18 cellular contexts compared by ENCODE assay signal in the genomic region with DNA sequence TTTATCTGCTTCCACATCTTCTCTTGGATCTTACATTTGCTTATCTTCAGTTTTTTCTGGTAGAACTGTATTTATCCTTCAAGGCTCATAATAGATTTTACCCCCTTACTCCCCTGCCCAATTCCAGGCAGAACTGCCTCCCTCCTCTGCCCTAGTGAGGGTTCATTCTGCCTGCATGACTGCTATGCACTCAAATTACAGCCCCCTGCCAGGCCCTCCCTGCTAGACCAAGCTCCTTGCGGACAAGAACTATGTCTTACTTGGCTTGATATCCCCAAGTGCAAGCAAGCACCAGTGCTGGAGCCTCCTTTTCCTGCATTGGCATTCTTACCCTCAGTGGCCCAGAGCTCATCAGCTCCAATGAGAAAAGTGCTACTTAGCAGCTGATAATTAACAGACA. TPM values are rescaled to one million over a fixed set of nuclear protein-coding genes. Genes with fewer than 3 reads are reported as not detected.
DNase-seq lines count a peak whose midpoint lies in the region; ATAC-seq lines count a peak whose summit lies in the region.
"Had no signal": no experiment of that assay in that cellular context is flagged by ENCODE, and none has a peak within 500 bp of the region (broad histone marks: within the 10 kb centered on the region; RNA-seq: fewer than 3 reads in every experiment).

No MANE protein-coding gene starts in this region.

- peaks cover 86% of the 10 kb centered on the region for H3K4me1 Mint-ChIP-seq in activated T-cell treated with anti-CD3 and anti-CD28 coated beads, Interleukin-2, amount 50 U/mL, for 72 hours (ENCODE audit: low read depth)
- H3K4me1 Mint-ChIP-seq in stimulated activated memory B cell treated with anti-CD40 and anti-IgM and Interleukin-4, amounts not matched to agents 10 μg/mL and 1 μg/mL and 100 μg/mL, for 72 hours, result peaks cover 83% of the 10 kb centered on the region

- no peaks in the 10 kb centered on the region for H3K79me1 ChIP-seq in trophoblast cell (ENCODE audit: low read length)

- H3K18ac ChIP-seq in trophoblast cell (ENCODE audit: low read length), result no peak overlapping the region

- no peak overlapping the region for H2BK120ac ChIP-seq in trophoblast cell (ENCODE audit: insufficient read depth, low read length, poor library complexity)

- peaks cover 0 to 1% of the 10 kb centered on the region in 2 experiments for H3K36me3 ChIP-seq in trophoblast cell (ENCODE audit: control insufficient read depth in 1 of 2, insufficient read depth in 2 of 2, low read length in 2 of 2)
- H3K36me3 ChIP-seq: thyroid gland had no signal

- WGBS in trophoblast cell (ENCODE audit: extremely low coverage, insufficient coverage, insufficient read length), result no CpG with 5 or more reads among the region's 1 CpG

- H2AK5ac ChIP-seq in trophoblast cell (ENCODE audit: low read length), result no peak overlapping the region

- H3K23ac ChIP-seq in trophoblast cell (ENCODE audit: low read length), result no peak overlapping the region

- H2AFZ ChIP-seq in trophoblast cell (ENCODE audit: insufficient read depth, low read length, poor library complexity), result no peak overlapping the region

- peaks cover 0 to 3% of the 10 kb centered on the region in 2 donors for H3K36me3 Mint-ChIP-seq in activated T-cell treated with anti-CD3 and anti-CD28 coated beads, Interleukin-2, amount 50 U/mL, for 72 hours (ENCODE audit: insufficient read depth in 2 of 2)
- peaks cover 7% of the 10 kb centered on the region for H3K36me3 Mint-ChIP-seq in stimulated activated memory B cell treated with anti-CD40 and anti-IgM and Interleukin-4, amounts not matched to agents 10 μg/mL and 1 μg/mL and 100 μg/mL, for 72 hours

- no peak overlapping the region for H2BK12ac ChIP-seq in trophoblast cell (ENCODE audit: low read length)

- no peaks in the 10 kb centered on the region for H3K27me3 ChIP-seq in trophoblast cell (ENCODE audit: insufficient read depth, low read length)
- H3K27me3 ChIP-seq: esophagus squamous epithelium, heart right ventricle, thyroid gland had no signal

- H3K27me3 Mint-ChIP-seq in activated T-cell treated with anti-CD3 and anti-CD28 coated beads, Interleukin-2, amount 50 U/mL, for 72 hours (ENCODE audit: low read depth), result no peaks in the 10 kb centered on the region
- H3K27me3 Mint-ChIP-seq in stimulated activated memory B cell treated with anti-CD40 and anti-IgM and Interleukin-4, amounts not matched to agents 10 μg/mL and 1 μg/mL and 100 μg/mL, for 72 hours, result no peaks in the 10 kb centered on the region
- H3K27me3 Mint-ChIP-seq: activated CD4-positive, alpha-beta T cell treated with anti-CD3 and anti-CD28 coated beads, Interleukin-2, amount 10 ng/mL, durations not matched to agents 7 days and 5 days had no signal

- no peaks in the 10 kb centered on the region for H3K9me3 Mint-ChIP-seq in activated T-cell treated with anti-CD3 and anti-CD28 coated beads, Interleukin-2, amount 50 U/mL, for 72 hours
- no peaks in the 10 kb centered on the region for H3K9me3 Mint-ChIP-seq in stimulated activated memory B cell treated with anti-CD40 and anti-IgM and Interleukin-4, amounts not matched to agents 10 μg/mL and 1 μg/mL and 100 μg/mL, for 72 hours
- H3K9me3 Mint-ChIP-seq: activated CD4-positive, alpha-beta T cell treated with anti-CD3 and anti-CD28 coated beads, Interleukin-2, amount 10 ng/mL, durations not matched to agents 7 days and 5 days had no signal

- H3K14ac ChIP-seq in trophoblast cell (ENCODE audit: low read length), result no peak overlapping the region

- H3K79me2 ChIP-seq in trophoblast cell (ENCODE audit: control insufficient read depth, insufficient read depth, low read length, poor library complexity), result peaks cover 2% of the 10 kb centered on the region

- no peak overlapping the region for H3K9ac ChIP-seq in trophoblast cell (ENCODE audit: low read length)

- H3K4me3 Mint-ChIP-seq in activated T-cell treated with anti-CD3 and anti-CD28 coated beads, Interleukin-2, amount 50 U/mL, for 72 hours, result peak overlapping the region; percentile 58 to 83
- no peak overlapping the region for H3K4me3 Mint-ChIP-seq in stimulated activated memory B cell treated with anti-CD40 and anti-IgM and Interleukin-4, amounts not matched to agents 10 μg/mL and 1 μg/mL and 100 μg/mL, for 72 hours

- H3K9me3 ChIP-seq in trophoblast cell (ENCODE audit: insufficient read depth, low read depth, low read length), result no peaks in the 10 kb centered on the region
- H3K9me3 ChIP-seq: esophagus squamous epithelium, heart right ventricle, thyroid gland had no signal

- H3K4me3 ChIP-seq in trophoblast cell (ENCODE audit: low read depth, low read length), result no peak overlapping the region
- H3K4me3 ChIP-seq: esophagus squamous epithelium, heart right ventricle, thyroid gland had no signal

- no peak for ATAC-seq in activated T-cell treated with anti-CD3 and anti-CD28 coated beads, Interleukin-2, amount 50 U/mL, for 72 hours (replicated peaks in 1 of 2)
- ATAC-seq in stimulated activated memory B cell treated with anti-CD40 and anti-IgM and Interleukin-4, amounts not matched to agents 10 μg/mL and 1 μg/mL and 100 μg/mL, for 72 hours, result no peak
- no peak for ATAC-seq in GM21526 (IDR thresholded peaks at IDR 0.05; ENCODE audit: low FRiP score, unreplicated experiment)
- ATAC-seq: heart right ventricle, left cardiac atrium had no signal

- no peak overlapping the region for H3K27ac ChIP-seq in trophoblast cell (ENCODE audit: low read depth, low read length)
- H3K27ac ChIP-seq: esophagus squamous epithelium, thyroid gland had no signal

- no peak overlapping the region for H4K12ac ChIP-seq in trophoblast cell (ENCODE audit: low read depth, low read length)

- peaks cover 6 to 12% of the 10 kb centered on the region in 2 experiments for H3K4me1 ChIP-seq in trophoblast cell (ENCODE audit: control insufficient read depth in 1 of 2, insufficient read depth in 2 of 2, low read length in 2 of 2)

- H2BK5ac ChIP-seq in trophoblast cell (ENCODE audit: low read depth, low read length, poor library complexity), result no peak overlapping the region

- no peak overlapping the region for H4K8ac ChIP-seq in trophoblast cell (ENCODE audit: low read depth, low read length)

- DNase-seq in activated T-cell treated with anti-CD3 and anti-CD28 coated beads, Interleukin-2, amount 50 U/mL, for 72 hours, result no peak
- no peak for DNase-seq in activated T-cell treated with anti-CD3 and anti-CD28 coated beads, Interleukin-2, amount 50 U/mL, for 1 hour
- DNase-seq in NCI-H69 (lab: John Stamatoyannopoulos, UW), result peak; percentile 56
- DNase-seq in iPS-NIHi11 (ENCODE audit: low spot score), result peak; percentile 39
- no peak for DNase-seq in trophoblast cell
- no peak for DNase-seq in dermis blood vessel endothelial cell
- DNase-seq: activated CD4-positive, alpha-beta T cell treated with anti-CD3 and anti-CD28 coated beads, Interleukin-2, amount 10 ng/mL, durations not matched to agents 7 days and 5 days; activated effector memory CD4-positive, alpha-beta T cell treated with anti-CD3 and anti-CD28 coated beads, Interleukin-2, amount 50 U/mL, for 16 hours; anterior cingulate cortex; DMS153; esophagus squamous epithelium; heart right ventricle; left cardiac atrium; NCI-H2029 treated with DMSO at 0.1 percent for 48 hours; stimulated activated CD4-positive, alpha-beta T cell treated with anti-CD3 and anti-CD28 coated beads, Interleukin-1b, Interleukin-23, amount 100 ng/mL, for 48 hours; thyroid gland had no signal

- H3K4ac ChIP-seq in trophoblast cell (ENCODE audit: low read depth, low read length), result no peak overlapping the region

- H3K27ac Mint-ChIP-seq in activated T-cell treated with anti-CD3 and anti-CD28 coated beads, Interleukin-2, amount 50 U/mL, for 72 hours, result peak overlapping the region; percentile 89
- peak overlapping the region; percentile 19 for H3K27ac Mint-ChIP-seq in stimulated activated memory B cell treated with anti-CD40 and anti-IgM and Interleukin-4, amounts not matched to agents 10 μg/mL and 1 μg/mL and 100 μg/mL, for 72 hours

- no peak overlapping the region for H4K91ac ChIP-seq in trophoblast cell (ENCODE audit: low read depth, low read length)

- no peak overlapping the region for H3K4me2 ChIP-seq in trophoblast cell (ENCODE audit: low read length)

RNA-seq across cellular contexts. Expression of gene MAPKAPK2, which starts 18.1 kb away (rescaled TPM):
- total RNA-seq in activated T-cell treated with anti-CD3 and anti-CD28 coated beads, Interleukin-2, amount 50 U/mL, for 72 hours, result 100 to 1,000 TPM; 101 to 102 TPM
- polyA plus RNA-seq in trophoblast cell (2013), result 41.7 and 41.9 TPM in 2 replicates
- total RNA-seq in dermis blood vessel endothelial cell, result 33.7 and 50.8 TPM in 2 replicates

Comparison
In these comparisons a context has a peak if more than half of its experiments do, and no peak if none do; other contexts are left out.
1. DNase-seq: peak in NCI-H69 (single experiment) and iPS-NIHi11 (single experiment); none in activated T-cell treated with anti-CD3 and anti-CD28 coated beads, Interleukin-2, amount 50 U/mL, for 72 hours (0 of 2), activated T-cell treated with anti-CD3 and anti-CD28 coated beads, Interleukin-2, amount 50 U/mL, for 1 hour (single experiment), trophoblast cell (0 of 2) and dermis blood vessel endothelial cell (single experiment).